27 cellular contexts compared by ENCODE assay signal in genomic region chr21:45475797-45476570, GRCh38.
DNase-seq lines count a peak whose midpoint lies in the region; ATAC-seq and TF ChIP-seq lines count a peak whose summit lies in the region.
"Had no signal": no experiment of that assay in that cellular context is flagged by ENCODE, and none has a peak within 500 bp of the region (broad histone marks: within the 10 kb centered on the region; RNA-seq: fewer than 3 reads in every experiment).

No MANE protein-coding gene starts in this region.

- no peaks in the 10 kb centered on the region for H3K9me3 Mint-ChIP-seq in activated CD4-positive, alpha-beta T cell treated with anti-CD3 and anti-CD28 coated beads for 36 hours (ENCODE audit: low read depth)
- H3K9me3 Mint-ChIP-seq in natural killer cell treated with Interleukin-12 subunit alpha and Interleukin-12 subunit beta and Interleukin-15 and Interleukin-18, amount 100 ng/mL, for 72 hours: no peaks in the 10 kb centered on the region
- no peaks in the 10 kb centered on the region for H3K9me3 Mint-ChIP-seq in natural killer cell
- H3K9me3 Mint-ChIP-seq in central memory CD8-positive, alpha-beta T cell: no peaks in the 10 kb centered on the region
- H3K9me3 Mint-ChIP-seq in activated T-helper 2 cell treated with anti-CD3 and anti-CD28 coated beads, Interferon-gamma antibody, Interleukin-2, Interleukin-4, amounts not matched to agents 10 μg/mL and 5 μg/mL and 100 μg/mL, durations not matched to agents 14 hours and 24 hours and 36 hours: no peaks in the 10 kb centered on the region
- peaks cover 9% of the 10 kb centered on the region for H3K9me3 Mint-ChIP-seq in glutamatergic neuron (ENCODE audit: unreplicated experiment)

- H3K27me3 Mint-ChIP-seq in activated CD4-positive, alpha-beta T cell treated with anti-CD3 and anti-CD28 coated beads for 36 hours: no peaks in the 10 kb centered on the region
- peaks cover 4 to 8% of the 10 kb centered on the region in 2 donors for H3K27me3 Mint-ChIP-seq in natural killer cell treated with Interleukin-12 subunit alpha and Interleukin-12 subunit beta and Interleukin-15 and Interleukin-18, amount 100 ng/mL, for 72 hours
- H3K27me3 Mint-ChIP-seq in natural killer cell (ENCODE audit: low read depth in 2 of 2): no peaks in the 10 kb centered on the region
- no peaks in the 10 kb centered on the region for H3K27me3 Mint-ChIP-seq in central memory CD8-positive, alpha-beta T cell
- H3K27me3 Mint-ChIP-seq in activated T-helper 2 cell treated with anti-CD3 and anti-CD28 coated beads, Interferon-gamma antibody, Interleukin-2, Interleukin-4, amounts not matched to agents 10 μg/mL and 5 μg/mL and 100 μg/mL, durations not matched to agents 14 hours and 24 hours and 36 hours (ENCODE audit: low read depth): no peaks in the 10 kb centered on the region
- peaks cover 3% of the 10 kb centered on the region for H3K27me3 Mint-ChIP-seq in glutamatergic neuron (ENCODE audit: unreplicated experiment)

- no peak overlapping the region for H3K4me3 Mint-ChIP-seq in activated CD4-positive, alpha-beta T cell treated with anti-CD3 and anti-CD28 coated beads for 36 hours
- H3K4me3 Mint-ChIP-seq in natural killer cell treated with Interleukin-12 subunit alpha and Interleukin-12 subunit beta and Interleukin-15 and Interleukin-18, amount 100 ng/mL, for 72 hours: peak overlapping the region; percentile 57
- no peak overlapping the region for H3K4me3 Mint-ChIP-seq in natural killer cell
- no peak overlapping the region for H3K4me3 Mint-ChIP-seq in central memory CD8-positive, alpha-beta T cell
- H3K4me3 Mint-ChIP-seq in activated T-helper 2 cell treated with anti-CD3 and anti-CD28 coated beads, Interferon-gamma antibody, Interleukin-2, Interleukin-4, amounts not matched to agents 10 μg/mL and 5 μg/mL and 100 μg/mL, durations not matched to agents 14 hours and 24 hours and 36 hours (ENCODE audit: low read depth): no peak overlapping the region
- no peak overlapping the region for H3K4me3 Mint-ChIP-seq in glutamatergic neuron (ENCODE audit: unreplicated experiment)

- H3K36me3 Mint-ChIP-seq in activated CD4-positive, alpha-beta T cell treated with anti-CD3 and anti-CD28 coated beads for 36 hours (ENCODE audit: low read depth): no peaks in the 10 kb centered on the region
- peaks cover 6% of the 10 kb centered on the region for H3K36me3 Mint-ChIP-seq in natural killer cell treated with Interleukin-12 subunit alpha and Interleukin-12 subunit beta and Interleukin-15 and Interleukin-18, amount 100 ng/mL, for 72 hours
- H3K36me3 Mint-ChIP-seq in natural killer cell (no peaks in the 10 kb centered on the region), glutamatergic neuron (ENCODE audit: unreplicated experiment) (peaks cover 5% of the 10 kb centered on the region)
- H3K36me3 Mint-ChIP-seq in central memory CD8-positive, alpha-beta T cell (ENCODE audit: insufficient read depth): peaks cover 1% of the 10 kb centered on the region
- H3K36me3 Mint-ChIP-seq in activated T-helper 2 cell treated with anti-CD3 and anti-CD28 coated beads, Interferon-gamma antibody, Interleukin-2, Interleukin-4, amounts not matched to agents 10 μg/mL and 5 μg/mL and 100 μg/mL, durations not matched to agents 14 hours and 24 hours and 36 hours (ENCODE audit: low read depth): no peaks in the 10 kb centered on the region
- H3K36me3 Mint-ChIP-seq: stimulated activated naive B cell treated with anti-CD40 and anti-IgM and Interleukin-4, amounts not matched to agents 10 μg/mL and 1 μg/mL and 100 μg/mL, for 72 hours had no signal

- TF ChIP-seq CTCF in natural killer cell (IDR thresholded peaks at IDR 0.05) (no peak), glutamatergic neuron (IDR thresholded peaks at IDR 0.05; ENCODE audit: partially characterized antibody, unreplicated experiment) (no peak)

- peaks cover 27% of the 10 kb centered on the region for H3K4me1 Mint-ChIP-seq in activated CD4-positive, alpha-beta T cell treated with anti-CD3 and anti-CD28 coated beads for 36 hours
- peaks cover 17 to 32% of the 10 kb centered on the region in 2 donors for H3K4me1 Mint-ChIP-seq in natural killer cell treated with Interleukin-12 subunit alpha and Interleukin-12 subunit beta and Interleukin-15 and Interleukin-18, amount 100 ng/mL, for 72 hours (ENCODE audit: low read depth in 2 of 2)
- H3K4me1 Mint-ChIP-seq in natural killer cell (peaks cover 18 to 27% of the 10 kb centered on the region in 2 donors), glutamatergic neuron (ENCODE audit: low read depth, unreplicated experiment) (peaks cover 13% of the 10 kb centered on the region)
- peaks cover 21% of the 10 kb centered on the region for H3K4me1 Mint-ChIP-seq in central memory CD8-positive, alpha-beta T cell
- H3K4me1 Mint-ChIP-seq in activated T-helper 2 cell treated with anti-CD3 and anti-CD28 coated beads, Interferon-gamma antibody, Interleukin-2, Interleukin-4, amounts not matched to agents 10 μg/mL and 5 μg/mL and 100 μg/mL, durations not matched to agents 14 hours and 24 hours and 36 hours (ENCODE audit: low read depth): peaks cover 22% of the 10 kb centered on the region

- no peak for ATAC-seq in activated CD4-positive, alpha-beta T cell treated with anti-CD3 and anti-CD28 coated beads for 36 hours
- no peak for ATAC-seq in natural killer cell treated with Interleukin-12 subunit alpha and Interleukin-12 subunit beta and Interleukin-15 and Interleukin-18, amount 100 ng/mL, for 72 hours
- ATAC-seq in natural killer cell: no peak
- no peak for ATAC-seq in central memory CD8-positive, alpha-beta T cell (replicated peaks; ENCODE audit: extremely low read depth, poor library complexity, severe bottlenecking)
- ATAC-seq: lower lobe of right lung; pancreas; stimulated activated naive B cell treated with anti-CD40 and anti-IgM and Interleukin-4, amounts not matched to agents 10 μg/mL and 1 μg/mL and 100 μg/mL, for 72 hours; upper lobe of right lung had no signal

- CTCF ChIA-PET in activated CD4-positive, alpha-beta T cell treated with anti-CD3 and anti-CD28 coated beads for 36 hours (lab: Charles Lee): interaction anchor here (1.0 kb wide), 1 partner anchor 13 kb away, joined by 3 read pairs; no protein-coding TSS in a partner anchor

- peak overlapping the region; percentile 11 for H3K27ac Mint-ChIP-seq in activated CD4-positive, alpha-beta T cell treated with anti-CD3 and anti-CD28 coated beads for 36 hours
- peak overlapping the region in 1 of 2 donors; percentile 50 for H3K27ac Mint-ChIP-seq in natural killer cell treated with Interleukin-12 subunit alpha and Interleukin-12 subunit beta and Interleukin-15 and Interleukin-18, amount 100 ng/mL, for 72 hours
- H3K27ac Mint-ChIP-seq in natural killer cell (peak overlapping the region in 1 of 2 donors; percentile 34), glutamatergic neuron (ENCODE audit: unreplicated experiment) (no peak overlapping the region)
- H3K27ac Mint-ChIP-seq in central memory CD8-positive, alpha-beta T cell (ENCODE audit: low read depth): peak overlapping the region; percentile 41
- no peak overlapping the region for H3K27ac Mint-ChIP-seq in activated T-helper 2 cell treated with anti-CD3 and anti-CD28 coated beads, Interferon-gamma antibody, Interleukin-2, Interleukin-4, amounts not matched to agents 10 μg/mL and 5 μg/mL and 100 μg/mL, durations not matched to agents 14 hours and 24 hours and 36 hours
- H3K27ac Mint-ChIP-seq: stimulated activated naive B cell treated with anti-CD40 and anti-IgM and Interleukin-4, amounts not matched to agents 10 μg/mL and 1 μg/mL and 100 μg/mL, for 72 hours had no signal

- POLR2A ChIA-PET in activated CD4-positive, alpha-beta T cell treated with anti-CD3 and anti-CD28 coated beads for 36 hours (lab: Charles Lee): no interaction called here

- intact Hi-C loops in activated CD4-positive, alpha-beta T cell treated with anti-CD3 and anti-CD28 coated beads for 36 hours (cut with DNase I, micrococcal nuclease): loop anchor here in 1 of 2 experiments (5.0 kb wide), 1 partner anchor 66 kb away; the partner anchor contains the start of gene SLC19A1
- intact Hi-C loops in natural killer cell (cut with micrococcal nuclease): no loop called here
- intact Hi-C loops in activated T-helper 2 cell treated with anti-CD3 and anti-CD28 coated beads, Interferon-gamma antibody, Interleukin-2, Interleukin-4, amounts not matched to agents 10 μg/mL and 5 μg/mL and 100 μg/mL, durations not matched to agents 14 hours and 24 hours and 36 hours (cut with micrococcal nuclease): loop anchor here (5.0 kb wide), 1 partner anchor 76 kb away; no protein-coding TSS in a partner anchor

- no peak for DNase-seq in activated CD4-positive, alpha-beta T cell treated with anti-CD3 and anti-CD28 coated beads for 36 hours
- no peak for DNase-seq in activated CD4-positive, alpha-beta T cell treated with anti-CD3 and anti-CD28 coated beads for 48 hours
- no peak for DNase-seq in natural killer cell treated with Interleukin-12 subunit alpha and Interleukin-12 subunit beta and Interleukin-15 and Interleukin-18, amount 100 ng/mL, for 72 hours (ENCODE audit: low spot score)
- no peak for DNase-seq in natural killer cell
- no peak for DNase-seq in central memory CD8-positive, alpha-beta T cell (ENCODE audit: low spot score in 2 of 2)
- no peak for DNase-seq in GM19240 (ENCODE audit: insufficient read length, low spot score)
- no peak for DNase-seq in activated T-helper 2 cell treated with anti-CD3 and anti-CD28 coated beads, Interferon-gamma antibody, Interleukin-2, Interleukin-4, amounts not matched to agents 10 μg/mL and 5 μg/mL and 100 μg/mL, durations not matched to agents 14 hours and 24 hours and 36 hours (ENCODE audit: low spot score)
- DNase-seq in glutamatergic neuron: no peak
- DNase-seq: 8988T; activated CD4-positive, CD25-positive, alpha-beta regulatory T cell treated with anti-CD3 and anti-CD28 coated beads, Interleukin-2, amount 50 U/mL, for 72 hours; activated CD8-positive, alpha-beta memory T cell treated with anti-CD3 and anti-CD28 coated beads for 24 hours; activated effector memory CD4-positive, alpha-beta T cell treated with Interleukin-2 at 50 U/mL for 16 hours; activated T-cell treated with anti-CD3 and anti-CD28 coated beads for 4 hours; amniotic stem cell; brain microvascular endothelial cell; GOT3; KG1; lower lobe of right lung; MG63; NCI-H1105; NCI-H187 treated with DMSO at 0.1 percent for 48 hours; NCI-H2171; RPMI8226; stimulated activated naive B cell treated with anti-CD40 and anti-IgM and Interleukin-4, amounts not matched to agents 10 μg/mL and 1 μg/mL and 100 μg/mL, for 72 hours; T-helper 1 cell; upper lobe of right lung had no signal

Comparison
In these comparisons a context has a peak if more than half of its experiments do, and no peak if none do; other contexts are left out.
1. H3K27ac Mint-ChIP-seq: peak in activated CD4-positive, alpha-beta T cell treated with anti-CD3 and anti-CD28 coated beads for 36 hours (single experiment) and central memory CD8-positive, alpha-beta T cell (single experiment); none in activated T-helper 2 cell treated with anti-CD3 and anti-CD28 coated beads, Interferon-gamma antibody, Interleukin-2, Interleukin-4, amounts not matched to agents 10 μg/mL and 5 μg/mL and 100 μg/mL, durations not matched to agents 14 hours and 24 hours and 36 hours (single experiment) and glutamatergic neuron (single experiment).